In genomic region chr11:62132188-62132587, GRCh38 we compare ENCODE assay signal across 1 cellular context.
TF ChIP-seq lines count a peak whose summit lies in the region.

No MANE protein-coding gene starts in this region.

TF ChIP-seq in GM23338, 12 proteins besides CTCF, POLR2A, EP300 and RAD21:
- TF ChIP-seq JUNB (IDR thresholded peaks at IDR 0.05; ENCODE audit: unreplicated experiment): no peak
- TF ChIP-seq REST (IDR thresholded peaks at IDR 0.05; ENCODE audit: unreplicated experiment): no peak
- no peak for TF ChIP-seq STAT1 (IDR thresholded peaks at IDR 0.05; ENCODE audit: unreplicated experiment)
